Comparison of ENCODE assay signal across 1 cellular context in the genomic region with DNA sequence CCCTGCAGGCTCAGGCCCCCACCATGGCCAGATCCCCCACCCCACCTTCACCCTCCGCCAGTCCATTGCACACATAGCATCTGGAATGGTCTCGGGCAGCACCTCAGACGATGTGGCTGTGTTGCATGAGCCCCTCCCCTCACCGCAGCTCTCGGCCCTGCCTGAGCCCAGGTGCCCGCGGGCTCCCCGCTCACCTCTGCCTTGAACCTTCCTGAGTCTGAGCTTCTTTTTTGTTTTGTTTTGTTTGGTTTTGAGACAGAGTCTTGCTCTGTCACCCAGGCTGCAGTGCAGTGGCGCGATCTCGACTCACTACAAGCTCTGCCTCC.
TF ChIP-seq lines count a peak whose summit lies in the region.

No MANE protein-coding gene starts in this region.

TF ChIP-seq in GM23338, 12 proteins besides CTCF, POLR2A, EP300 and RAD21 (continued from another document):
- TF ChIP-seq ZNF114 (CRISPR knock-in tag; IDR thresholded peaks at IDR 0.05): no peak
- TF ChIP-seq POLR2AphosphoS5 (IDR thresholded peaks at IDR 0.05; ENCODE audit: low read depth): no peak
- no peak for TF ChIP-seq NANOG (IDR thresholded peaks at IDR 0.05; ENCODE audit: borderline replicate concordance)
- no peak for TF ChIP-seq REST (IDR thresholded peaks at IDR 0.05; ENCODE audit: unreplicated experiment)
- TF ChIP-seq JUNB (IDR thresholded peaks at IDR 0.05; ENCODE audit: unreplicated experiment): no peak
- no peak for TF ChIP-seq CREB1 (CRISPR knock-in tag; IDR thresholded peaks at IDR 0.05; ENCODE audit: low read depth)
